Comparison of ENCODE assay signal across 12 cellular contexts in genomic region chr10:17024461-17024860, GRCh38.
DNase-seq lines count a peak whose midpoint lies in the region; ATAC-seq, FAIRE-seq and TF ChIP-seq lines count a peak whose summit lies in the region.
"Had no signal": no experiment of that assay in that cellular context is flagged by ENCODE, and none has a peak within 500 bp of the region (broad histone marks: within the 10 kb centered on the region; RNA-seq: fewer than 3 reads in every experiment).

No MANE protein-coding gene starts in this region.

- intact Hi-C loops in CD8-positive, alpha-beta T cell (cut with DNase I, micrococcal nuclease): loop anchor here (10.0 kb wide), 2 partner anchors 200 to 620 kb away; partner anchors contain the start of gene STAM (in 1 of the 2)
- intact Hi-C loops in sigmoid colon (cut with DNase I): no loop called here

- no peak for DNase-seq in CD8-positive, alpha-beta T cell
- DNase-seq in RWPE1 (ENCODE audit: low spot score) (no peak), sigmoid colon (no peak), GM19239 (ENCODE audit: insufficient read length, low spot score) (no peak), occipital lobe (lab: John Stamatoyannopoulos, UW) (no peak), DMS153 (lab: John Stamatoyannopoulos, UW) (no peak)
- no peak for DNase-seq in effector memory CD8-positive, alpha-beta T cell
- DNase-seq: head of caudate nucleus, MG63, midbrain, NCI-H510A treated with DMSO at 0.1 percent for 48 hours had no signal

- peak overlapping the region; percentile 78 for H3K27ac ChIP-seq in CD8-positive, alpha-beta T cell (ENCODE audit: low read depth, low read length)
- H3K27ac ChIP-seq in RWPE1 (peak overlapping the region; percentile 66), sigmoid colon (peak overlapping the region in 3 of 4 donors; percentile 59 to 62 (median 62))

- CTCF ChIA-PET in CD8-positive, alpha-beta T cell (lab: Charles Lee): no interaction called here
- CTCF ChIA-PET in RWPE1 (lab: Yijun Ruan, JAX): interaction anchor here (0.8 kb wide), 1 partner anchor 1120 kb away, joined by 3 read pairs; no protein-coding TSS in a partner anchor

- no peak for TF ChIP-seq EP300 in sigmoid colon (IDR thresholded peaks at IDR 0.05)

- TF ChIP-seq POLR2A in sigmoid colon (IDR thresholded peaks at IDR 0.05): no peak

- no peaks in the 10 kb centered on the region for H3K27me3 ChIP-seq in CD8-positive, alpha-beta T cell (ENCODE audit: insufficient read depth, low read length)
- no peaks in the 10 kb centered on the region for H3K27me3 ChIP-seq in sigmoid colon
- H3K27me3 ChIP-seq: MG63 had no signal

- no peaks in the 10 kb centered on the region for H3K9me3 ChIP-seq in CD8-positive, alpha-beta T cell (ENCODE audit: low read length)
- H3K9me3 ChIP-seq in sigmoid colon: no peaks in the 10 kb centered on the region
- H3K9me3 ChIP-seq: MG63 had no signal

- peaks cover 76% of the 10 kb centered on the region for H3K4me1 ChIP-seq in CD8-positive, alpha-beta T cell (ENCODE audit: insufficient read depth, low read length)
- peaks cover 0 to 9% (median 0%) of the 10 kb centered on the region in 4 donors for H3K4me1 ChIP-seq in sigmoid colon

- H3K4me3 ChIP-seq in CD8-positive, alpha-beta T cell (ENCODE audit: low read depth, low read length): no peak overlapping the region
- no peak overlapping the region for H3K4me3 ChIP-seq in sigmoid colon
- H3K4me3 ChIP-seq: MG63 had no signal

- H3K4me3 Mint-ChIP-seq in CD8-positive, alpha-beta T cell: peak overlapping the region; percentile 42
- peak overlapping the region; percentile 51 to 54 for H3K4me3 Mint-ChIP-seq in effector memory CD8-positive, alpha-beta T cell

- no peaks in the 10 kb centered on the region for H3K9me3 Mint-ChIP-seq in CD8-positive, alpha-beta T cell
- no peaks in the 10 kb centered on the region for H3K9me3 Mint-ChIP-seq in effector memory CD8-positive, alpha-beta T cell

- POLR2A ChIA-PET in CD8-positive, alpha-beta T cell (lab: Charles Lee): interaction anchor here (1.0 kb wide), 1 partner anchor 176 kb away, joined by 3 read pairs; no protein-coding TSS in a partner anchor
- POLR2A ChIA-PET in RWPE1 (lab: Yijun Ruan, JAX; ENCODE audit: low non-redundant PET): no interaction called here

- H3K36me3 Mint-ChIP-seq in CD8-positive, alpha-beta T cell: peaks cover under 1% of the 10 kb centered on the region
- H3K36me3 Mint-ChIP-seq in effector memory CD8-positive, alpha-beta T cell (ENCODE audit: insufficient read depth): peaks cover 43% of the 10 kb centered on the region

- H3K27me3 Mint-ChIP-seq in CD8-positive, alpha-beta T cell (ENCODE audit: low read depth): no peaks in the 10 kb centered on the region
- H3K27me3 Mint-ChIP-seq in effector memory CD8-positive, alpha-beta T cell: no peaks in the 10 kb centered on the region

- no peak for FAIRE-seq in GM19239 (lab: Jason Lieb, UNC)

- peaks cover 70% of the 10 kb centered on the region for H3K4me1 Mint-ChIP-seq in CD8-positive, alpha-beta T cell (ENCODE audit: low read depth)
- peaks cover 37 to 44% of the 10 kb centered on the region in 2 donors for H3K4me1 Mint-ChIP-seq in effector memory CD8-positive, alpha-beta T cell (ENCODE audit: low read depth in 2 of 2)

- no peak for TF ChIP-seq CTCF in CD8-positive, alpha-beta T cell (IDR thresholded peaks at IDR 0.05)
- TF ChIP-seq CTCF in RWPE1 (conservative IDR thresholded peaks at IDR 0.05; ENCODE audit: low read depth) (no peak), sigmoid colon (IDR thresholded peaks at IDR 0.05) (no peak)

- H3K27ac Mint-ChIP-seq in CD8-positive, alpha-beta T cell: peak overlapping the region; percentile 95
- peak overlapping the region; percentile 94 to 96 for H3K27ac Mint-ChIP-seq in effector memory CD8-positive, alpha-beta T cell

- WGBS in sigmoid colon, 2 donors: 93 to 97% methylated on average over 4 of the region's 4 CpGs

- ATAC-seq in CD8-positive, alpha-beta T cell: no peak
- ATAC-seq in effector memory CD8-positive, alpha-beta T cell (replicated peaks): no peak
- ATAC-seq in HG02610 (IDR thresholded peaks at IDR 0.05; ENCODE audit: unreplicated experiment): no peak

- H3K36me3 ChIP-seq in CD8-positive, alpha-beta T cell (ENCODE audit: insufficient read depth, low read length): no peaks in the 10 kb centered on the region
- no peaks in the 10 kb centered on the region for H3K36me3 ChIP-seq in sigmoid colon
- H3K36me3 ChIP-seq: MG63 had no signal
